Comparison of ENCODE assay signal across 14 cellular contexts in genomic region chr4:131093303-131093702, GRCh38.
A peak's percentile ranks its signal among the peaks of the same experiment; 100 is the strongest.
DNase-seq lines count a peak whose midpoint lies in the region; ATAC-seq and TF ChIP-seq lines count a peak whose summit lies in the region.
"Had no signal": no experiment of that assay in that cellular context is flagged by ENCODE, and none has a peak within 500 bp of the region (broad histone marks: within the 10 kb centered on the region; RNA-seq: fewer than 3 reads in every experiment).

No MANE protein-coding gene starts in this region.

- BruUV-seq in PC-3 (replicated peaks; lab: Mats Ljungman, UMichigan) = no TSS peak

- H3K9me3 ChIP-seq in DND-41 (ENCODE audit: insufficient read depth, low read length, severe bottlenecking) = no peaks in the 10 kb centered on the region
- no peaks in the 10 kb centered on the region for H3K9me3 ChIP-seq in PC-3 (ENCODE audit: low read length)
- no peaks in the 10 kb centered on the region; the same call in 1 of the 2 replicates for H3K9me3 ChIP-seq in Karpas-422 (ENCODE audit: low read length)
- H3K9me3 ChIP-seq: SJCRH30 had no signal

- H3K36me3 ChIP-seq in DND-41 (ENCODE audit: insufficient read depth, low read length) = no peaks in the 10 kb centered on the region
- H3K36me3 ChIP-seq in PC-3 (ENCODE audit: low read depth, low read length) = no peaks in the 10 kb centered on the region; the same call in 1 of the 2 replicates
- H3K36me3 ChIP-seq in Karpas-422 (ENCODE audit: insufficient read depth, low read length) = no peaks in the 10 kb centered on the region
- H3K36me3 ChIP-seq: SJCRH30 had no signal

- peak; percentile 40; the same call in 1 of the 3 replicates for ATAC-seq in DND-41 (ENCODE audit: insufficient read depth, low read depth)
- peak; percentile 65 for ATAC-seq in PC-3
- ATAC-seq in esophagus mucosa = peak; percentile 48
- no peak for ATAC-seq in GM19023 (IDR thresholded peaks at IDR 0.05; ENCODE audit: unreplicated experiment)

- POLR2A ChIA-PET in PC-3 (lab: Charles Lee; ENCODE audit: unreplicated experiment) = no interaction called here

- H3K27me3 ChIP-seq in DND-41 (ENCODE audit: insufficient read depth, low read length, poor library complexity) (no peaks in the 10 kb centered on the region), PC-3 (ENCODE audit: low read length) (no peaks in the 10 kb centered on the region), Karpas-422 (ENCODE audit: low read length) (no peaks in the 10 kb centered on the region)
- H3K27me3 ChIP-seq: SJCRH30 had no signal

- peak; percentile 51 for DNase-seq in DMS53 (lab: John Stamatoyannopoulos, UW)
- no peak for DNase-seq in DMS53 treated with DMSO at 0.1 percent for 48 hours (lab: John Stamatoyannopoulos, UW; ENCODE audit: unreplicated experiment)
- no peak for DNase-seq in DND-41
- DNase-seq in PC-3 = peak; percentile 14
- no peak for DNase-seq in NCI-H2107 (lab: John Stamatoyannopoulos, UW)
- DNase-seq in Karpas-422 = no peak
- DNase-seq: CD4-positive, CD25-positive, alpha-beta regulatory T cell; DMS79; KG1; NCI-H1436; NCI-H2029; SJCRH30 had no signal

- H3K4me2 ChIP-seq in DND-41 (ENCODE audit: insufficient read depth, low read length) (no peak overlapping the region), PC-3 (ENCODE audit: low read length) (no peak overlapping the region), Karpas-422 (ENCODE audit: low read depth, low read length, poor library complexity, severe bottlenecking) (no peak overlapping the region)

- H2AFZ ChIP-seq in DND-41 (ENCODE audit: low read depth, low read length) (no peak overlapping the region), PC-3 (ENCODE audit: low read length) (no peak overlapping the region), Karpas-422 (ENCODE audit: low read length) (no peak overlapping the region)

- H3K79me2 ChIP-seq in DND-41 (ENCODE audit: insufficient read depth, low read length) (no peaks in the 10 kb centered on the region), PC-3 (ENCODE audit: low read length) (no peaks in the 10 kb centered on the region), Karpas-422 (ENCODE audit: low read length) (no peaks in the 10 kb centered on the region)

- H3K4me3 ChIP-seq in DND-41 (ENCODE audit: low read depth in 1 of 2, low read length in 2 of 2) = no peak overlapping the region
- no peak overlapping the region for H3K4me3 ChIP-seq in PC-3 (ENCODE audit: low read length)
- no peak overlapping the region for H3K4me3 ChIP-seq in Karpas-422 (ENCODE audit: low read length)
- H3K4me3 ChIP-seq: SJCRH30 had no signal

- H3K4me1 ChIP-seq in DND-41 (ENCODE audit: insufficient read depth, low read length) (no peaks in the 10 kb centered on the region), PC-3 (ENCODE audit: insufficient read depth, low read length) (no peaks in the 10 kb centered on the region), Karpas-422 (ENCODE audit: low read length) (no peaks in the 10 kb centered on the region)
- H3K4me1 ChIP-seq: SJCRH30 had no signal

- intact Hi-C loops in PC-3 (cut with micrococcal nuclease) = loop anchor here (2.0 to 10.0 kb wide), 5 partner anchors 161 to 1521 kb away; no protein-coding TSS in a partner anchor

- CTCF ChIA-PET in PC-3 (lab: Charles Lee) = no interaction called here

- H4K20me1 ChIP-seq in DND-41 (ENCODE audit: insufficient read depth, low read length) (no peaks in the 10 kb centered on the region), PC-3 (ENCODE audit: low read length) (no peaks in the 10 kb centered on the region), Karpas-422 (ENCODE audit: insufficient read depth, low read depth, low read length) (no peaks in the 10 kb centered on the region)

- H3F3A ChIP-seq in PC-3 (ENCODE audit: low read length, unreplicated experiment) = no peaks in the 10 kb centered on the region

- H3K27ac ChIP-seq in DND-41 (ENCODE audit: low read length) (no peak overlapping the region), PC-3 (ENCODE audit: low read length) (no peak overlapping the region), Karpas-422 (ENCODE audit: low read length) (no peak overlapping the region)
- H3K27ac ChIP-seq: SJCRH30 had no signal

- H3K9me2 ChIP-seq in PC-3 (replicated peaks; ENCODE audit: low read length) (no peaks in the 10 kb centered on the region), Karpas-422 (replicated peaks; ENCODE audit: insufficient read depth, low read length) (no peaks in the 10 kb centered on the region)

- H3K9ac ChIP-seq in DND-41 (ENCODE audit: low read depth, low read length) (no peak overlapping the region), PC-3 (ENCODE audit: low read length) (no peak overlapping the region), Karpas-422 (ENCODE audit: low read length) (no peak overlapping the region)

- TF ChIP-seq CTCF in DND-41 (IDR thresholded peaks at IDR 0.05; ENCODE audit: borderline replicate concordance, extremely low read depth, low read length, poor library complexity, severe bottlenecking) (no peak), PC-3 (conservative IDR thresholded peaks at IDR 0.05; ENCODE audit: low read depth, low read length) (no peak)

Comparison
In these comparisons a context has a peak if more than half of its experiments do, and no peak if none do; other contexts are left out.
1. DNase-seq: peak in DMS53 (single experiment) and PC-3 (single experiment); none in DMS53 treated with DMSO at 0.1 percent for 48 hours (single experiment), DND-41 (single experiment), NCI-H2107 (single experiment) and Karpas-422 (single experiment).